In the genomic region with DNA sequence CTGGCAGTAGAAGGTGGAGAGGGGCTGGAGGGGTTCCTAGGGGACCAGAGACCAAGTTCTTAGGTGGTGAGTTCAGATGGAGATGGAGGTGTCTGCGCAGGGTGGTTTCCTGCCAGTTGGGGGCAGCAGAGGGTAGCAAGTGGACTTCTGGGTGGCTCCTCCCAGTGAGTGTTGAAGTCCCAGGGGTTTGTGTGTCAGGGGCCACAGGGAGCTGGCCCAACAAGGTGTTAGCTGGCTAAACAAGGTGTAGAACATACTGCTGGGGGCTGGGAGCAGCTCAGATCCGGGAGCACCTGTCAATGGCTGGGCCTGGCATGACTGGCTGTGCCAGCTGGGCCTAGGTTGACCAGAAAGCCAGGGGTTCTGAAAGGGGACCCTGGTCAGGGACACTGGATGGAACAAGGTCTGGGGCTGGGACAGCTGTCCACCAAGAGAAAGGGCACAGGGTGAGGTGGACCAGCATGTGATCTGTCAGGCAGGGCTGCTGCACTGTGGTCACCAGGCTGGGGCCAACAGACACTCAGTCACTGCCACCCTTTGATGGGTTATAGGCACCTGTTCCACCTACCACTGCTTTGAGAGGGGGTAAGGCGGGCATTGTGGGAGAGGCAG, we compare ENCODE assay signal across 9 cellular contexts. TPM values are rescaled to one million over a fixed set of nuclear protein-coding genes. Genes with fewer than 3 reads are reported as not detected.
DNase-seq lines count a peak whose midpoint lies in the region; ATAC-seq and TF ChIP-seq lines count a peak whose summit lies in the region.
"Had no signal": no experiment of that assay in that cellular context is flagged by ENCODE, and none has a peak within 500 bp of the region (broad histone marks: within the 10 kb centered on the region; RNA-seq: fewer than 3 reads in every experiment).

No MANE protein-coding gene starts in this region.

- no peak overlapping the region for H3K4me3 ChIP-seq in HFF-Myc (replicated peaks; ENCODE audit: low read depth, low read length)

- TF ChIP-seq CTCF in HFF-Myc (IDR thresholded peaks at IDR 0.05; ENCODE audit: low read depth, low read length, missing control alignments) = peak; percentile 96

- no peak overlapping the region for H3K4me3 Mint-ChIP-seq in naive B cell
- H3K4me3 Mint-ChIP-seq: dendritic cell treated with granulocyte-macrophage colony-stimulating factor and Interleukin-4, amounts not matched to agents 40 ng/mL and 50 ng/mL, for 4 days had no signal

- peak; percentile 51 to 58 for ATAC-seq in naive B cell (ENCODE audit: low read depth in 2 of 2)

- H3K36me3 Mint-ChIP-seq in naive B cell = no peaks in the 10 kb centered on the region

- H3K27me3 Mint-ChIP-seq in naive B cell = peaks cover 12 to 67% (median 43%) of the 10 kb centered on the region in 3 donors

- peaks cover 0 to 5% (median 0%) of the 10 kb centered on the region in 3 donors for H3K4me1 Mint-ChIP-seq in naive B cell

- TF ChIP-seq POLR2A in erythroblast (IDR thresholded peaks at IDR 0.05; ENCODE audit: low read length) = no peak

- H3K27ac Mint-ChIP-seq in naive B cell = peak overlapping the region in 2 of 6 donors; percentile 26 to 66
- H3K27ac Mint-ChIP-seq: dendritic cell treated with granulocyte-macrophage colony-stimulating factor and Interleukin-4, amounts not matched to agents 40 ng/mL and 50 ng/mL, for 4 days had no signal

- peak overlapping the region; percentile 23 for H3K27ac ChIP-seq in temporal lobe (ENCODE audit: low read depth, low read length)

- no peaks in the 10 kb centered on the region for H3K9me3 Mint-ChIP-seq in naive B cell
- H3K9me3 Mint-ChIP-seq: dendritic cell treated with granulocyte-macrophage colony-stimulating factor and Interleukin-4, amounts not matched to agents 40 ng/mL and 50 ng/mL, for 4 days had no signal

- DNase-seq in NCI-H1417 (lab: John Stamatoyannopoulos, UW) (peak; percentile 33 to 75 (median 41)), NCI-H1417 treated with DMSO at 0.1 percent for 48 hours (lab: John Stamatoyannopoulos, UW) (no peak), HFF-Myc (ENCODE audit: extremely low read depth, low read depth) (no peak), NCI-H460 (ENCODE audit: extremely low read depth, low read depth) (peak; percentile 59), erythroblast (lab: John Stamatoyannopoulos, UW) (peak; percentile 65 to 79), naive B cell (peak; percentile 33)
- DNase-seq in activated CD8-positive, alpha-beta memory T cell treated with anti-CD3 and anti-CD28 coated beads for 24 hours = peak; percentile 86

RNA-seq across cellular contexts. Expression of a gene that starts 35.6 kb away (rescaled TPM):
- total RNA-seq in NCI-H460 (2014; rRNA removed; shearing (Covaris generic)) = 3.8 and 3.9 TPM in 2 replicates
- polyA plus RNA-seq in NCI-H460 (2014; cell fraction: nucleus; rRNA removed) = 3.2 and 3.3 TPM in 2 replicates
- polyA plus RNA-seq in naive B cell (ENCODE audit: low read depth in 6 of 6) = not detected
- 16.5 TPM for total RNA-seq in temporal lobe

Comparison
In these comparisons a context has a peak if more than half of its experiments do, and no peak if none do; other contexts are left out.
1. DNase-seq: peak in NCI-H1417 (3 of 3), NCI-H460 (single experiment), activated CD8-positive, alpha-beta memory T cell treated with anti-CD3 and anti-CD28 coated beads for 24 hours (single experiment), erythroblast (2 of 2) and naive B cell (single experiment); none in NCI-H1417 treated with DMSO at 0.1 percent for 48 hours (single experiment) and HFF-Myc (single experiment).